1 cellular context compared by ENCODE assay signal in the genomic region with DNA sequence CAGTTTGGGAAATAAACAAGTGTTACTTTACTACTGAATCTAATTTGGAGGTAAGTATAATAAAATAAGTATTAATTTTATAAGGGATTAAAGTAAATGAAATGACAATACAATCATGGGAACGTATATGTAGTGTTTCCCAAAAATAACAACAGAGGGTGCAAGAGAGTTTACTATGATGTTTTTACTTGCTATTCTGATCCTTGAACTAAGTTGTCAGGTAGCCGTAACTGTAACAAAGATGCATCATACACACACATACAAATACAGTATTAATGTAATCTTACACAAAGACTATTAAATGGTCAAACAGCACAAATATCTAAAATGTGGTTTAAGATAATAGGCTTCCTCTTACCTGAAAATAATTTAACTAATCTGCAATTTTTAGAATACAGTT.
TF ChIP-seq lines count a peak whose summit lies in the region.

No MANE protein-coding gene starts in this region.

TF ChIP-seq in H1, 55 proteins besides CTCF, POLR2A, EP300 and RAD21 (continued from another document):
- TF ChIP-seq RXRA (IDR thresholded peaks at IDR 0.05; ENCODE audit: insufficient read depth, low read depth, low read length) (no peak), SP2 (IDR thresholded peaks at IDR 0.05; ENCODE audit: low read length) (no peak), PHF8 (conservative IDR thresholded peaks at IDR 0.05; ENCODE audit: low read depth, low read length) (no peak), TAF7 (optimal IDR thresholded peaks at IDR 0.05; ENCODE audit: borderline replicate concordance, low read depth, low read length) (no peak), BRCA1 (IDR thresholded peaks at IDR 0.05; ENCODE audit: low read depth, low read length) (no peak), SIN3A (conservative IDR thresholded peaks at IDR 0.05 in 1 of 2, IDR thresholded peaks at IDR 0.05 in 1 of 2; ENCODE audit: low read depth in 1 of 2, low read length in 2 of 2) (no peak)
TF ChIP-seq in H1: peak in this region for 0.
